In the genomic region with DNA sequence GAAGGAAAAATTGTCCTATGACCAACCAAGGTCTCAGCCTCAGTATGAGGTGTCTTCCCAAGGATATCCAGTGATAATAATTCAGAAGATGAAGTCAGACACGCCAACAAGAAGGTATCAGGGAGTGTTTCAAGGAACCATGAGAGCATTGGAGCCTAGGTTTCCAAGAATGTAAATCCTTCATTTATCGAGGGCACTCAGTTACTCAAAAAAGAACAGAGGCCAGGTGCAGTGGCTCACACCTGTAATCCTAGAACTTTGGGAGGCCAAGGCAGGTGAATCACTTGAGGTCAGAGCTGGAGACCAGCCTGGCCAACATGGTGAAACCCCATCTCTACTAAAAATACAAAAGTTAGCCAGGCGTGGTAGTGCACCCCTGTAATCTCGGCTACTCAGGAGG, we compare ENCODE assay signal across 35 cellular contexts.
"Had no signal": no experiment of that assay in that cellular context is flagged by ENCODE, and none has a peak within 500 bp of the region (broad histone marks: within the 10 kb centered on the region; RNA-seq: fewer than 3 reads in every experiment).

No MANE protein-coding gene starts in this region.

- H3K4me3 Mint-ChIP-seq: activated B cell treated with CpG ODN at 0.5 μM for 24 hours; activated CD4-positive, alpha-beta memory T cell treated with anti-CD3 and anti-CD28 coated beads for 36 hours; activated CD4-positive, alpha-beta T cell treated with anti-CD3 and anti-CD28 coated beads, Interleukin-2, amount 10 ng/mL, durations not matched to agents 24 days and 14 days; activated CD8-positive, alpha-beta T cell treated with anti-CD3 and anti-CD28 coated beads for 36 hours; activated naive CD4-positive, alpha-beta T cell treated with anti-CD3 and anti-CD28 coated beads for 36 hours; activated naive CD8-positive, alpha-beta T cell treated with anti-CD3 and anti-CD28 coated beads for 36 hours; activated T-helper 1 cell treated with anti-CD3 and anti-CD28 coated beads, Interleukin-12 subunit alpha, Interleukin-12 subunit beta, Interleukin-2, Interleukin-4 antibody, amounts not matched to agents 30 ng/mL and 10 ng/mL and 1 ng/mL, durations not matched to agents 14 hours and 24 hours and 36 hours; activated T-helper 17 cell treated with anti-CD3 and anti-CD28 coated beads, Interleukin-2, amount 50 U/mL, for 72 hours; brain; central memory CD8-positive, alpha-beta T cell; T-helper 1 cell treated with Interleukin-12 subunit alpha and Interleukin-12 subunit beta and Interleukin-4 antibody, amounts not matched to agents 30 μg/mL and 1 μg/mL, for 36 hours; T-helper 2 cell treated with Interferon-gamma antibody and Interleukin-4, amounts not matched to agents 5 μg/mL and 100 μg/mL, for 36 hours had no signal

- H3K36me3 ChIP-seq: adrenal gland, ascending aorta, cardiac muscle cell had no signal

- H3K27ac ChIP-seq: adrenal gland, ascending aorta, cardiac muscle cell, VCaP had no signal

- H3K4me1 ChIP-seq: adrenal gland, ascending aorta had no signal

- H3K9me3 ChIP-seq: ascending aorta had no signal

- ATAC-seq: activated CD8-positive, alpha-beta T cell treated with anti-CD3 and anti-CD28 coated beads for 36 hours; activated naive CD4-positive, alpha-beta T cell treated with anti-CD3 and anti-CD28 coated beads, Interleukin-2, amount 50 U/mL, for 72 hours; activated T-helper 17 cell treated with anti-CD3 and anti-CD28 coated beads, Interleukin-2, amount 50 U/mL, for 72 hours had no signal

- H3K27me3 ChIP-seq: adrenal gland, ascending aorta, cardiac muscle cell had no signal

- DNase-seq: activated B cell treated with CpG ODN at 0.5 μM for 24 hours; activated CD4-positive, alpha-beta memory T cell treated with anti-CD3 and anti-CD28 coated beads for 36 hours; activated CD4-positive, alpha-beta T cell treated with anti-CD3 and anti-CD28 coated beads for 4 hours; activated CD4-positive, alpha-beta T cell treated with anti-CD3 and anti-CD28 coated beads, Interleukin-2, amount 10 ng/mL, durations not matched to agents 24 days and 14 days; activated CD4-positive, alpha-beta T cell treated with anti-CD3 and anti-CD28 coated beads, Interleukin-2, amount 50 U/mL, for 1 hour; activated CD4-positive, alpha-beta T cell treated with anti-CD3 and anti-CD28 coated beads, Interleukin-2, amount 50 U/mL, for 4 hours; activated CD4-positive, CD25-positive, alpha-beta regulatory T cell treated with anti-CD3 and anti-CD28 coated beads, Interleukin-2, amount 50 U/mL, for 72 hours; activated CD8-positive, alpha-beta memory T cell treated with anti-CD3 and anti-CD28 coated beads, Interleukin-2, amount 50 U/mL, for 4 hours; activated CD8-positive, alpha-beta T cell treated with anti-CD3 and anti-CD28 coated beads for 36 hours; activated effector memory CD4-positive, alpha-beta T cell treated with anti-CD3 and anti-CD28 coated beads, Interleukin-2, amount 50 U/mL, for 16 hours; activated gamma-delta T cell treated with Interleukin-2 at 50 U/mL for 16 hours; activated naive CD4-positive, alpha-beta T cell; activated naive CD4-positive, alpha-beta T cell treated with anti-CD3 and anti-CD28 coated beads for 36 hours; activated naive CD4-positive, alpha-beta T cell treated with anti-CD3 and anti-CD28 coated beads, Interleukin-2, amount 50 U/mL, for 16 hours; activated naive CD8-positive, alpha-beta T cell treated with anti-CD3 and anti-CD28 coated beads for 36 hours; activated T-cell treated with anti-CD3 and anti-CD28 coated beads for 4 hours; activated T-cell treated with anti-CD3 and anti-CD28 coated beads, Interleukin-2, amount 50 U/mL, for 1 hour; activated T-cell treated with anti-CD3 and anti-CD28 coated beads, Interleukin-2, amount 50 U/mL, for 48 hours; adrenal gland; amniotic stem cell; caudate nucleus; cerebellar nuclear complex; T-helper 1 cell; T-helper 2 cell; T-helper 9 cell had no signal

- H3K9me3 Mint-ChIP-seq: activated B cell treated with CpG ODN at 0.5 μM for 24 hours; activated CD4-positive, alpha-beta memory T cell treated with anti-CD3 and anti-CD28 coated beads for 36 hours; activated CD4-positive, alpha-beta T cell treated with anti-CD3 and anti-CD28 coated beads, Interleukin-2, amount 10 ng/mL, durations not matched to agents 24 days and 14 days; activated CD8-positive, alpha-beta T cell treated with anti-CD3 and anti-CD28 coated beads for 36 hours; activated naive CD4-positive, alpha-beta T cell treated with anti-CD3 and anti-CD28 coated beads for 36 hours; activated naive CD4-positive, alpha-beta T cell treated with anti-CD3 and anti-CD28 coated beads, Interleukin-2, amount 50 U/mL, for 72 hours; activated naive CD8-positive, alpha-beta T cell treated with anti-CD3 and anti-CD28 coated beads for 36 hours; activated T-helper 1 cell treated with anti-CD3 and anti-CD28 coated beads, Interleukin-12 subunit alpha, Interleukin-12 subunit beta, Interleukin-2, Interleukin-4 antibody, amounts not matched to agents 30 ng/mL and 10 ng/mL and 1 ng/mL, durations not matched to agents 14 hours and 24 hours and 36 hours; activated T-helper 17 cell treated with anti-CD3 and anti-CD28 coated beads, Interleukin-2, amount 50 U/mL, for 72 hours; brain; central memory CD8-positive, alpha-beta T cell; T-helper 1 cell treated with Interleukin-12 subunit alpha and Interleukin-12 subunit beta and Interleukin-4 antibody, amounts not matched to agents 30 μg/mL and 1 μg/mL, for 36 hours; T-helper 2 cell treated with Interferon-gamma antibody and Interleukin-4, amounts not matched to agents 5 μg/mL and 100 μg/mL, for 36 hours had no signal

- H3K36me3 Mint-ChIP-seq: activated CD4-positive, alpha-beta memory T cell treated with anti-CD3 and anti-CD28 coated beads for 36 hours; activated naive CD4-positive, alpha-beta T cell treated with anti-CD3 and anti-CD28 coated beads, Interleukin-2, amount 50 U/mL, for 72 hours; activated naive CD8-positive, alpha-beta T cell treated with anti-CD3 and anti-CD28 coated beads for 36 hours; brain had no signal

- H3K27me3 Mint-ChIP-seq: activated CD4-positive, alpha-beta memory T cell treated with anti-CD3 and anti-CD28 coated beads for 36 hours; activated CD8-positive, alpha-beta T cell treated with anti-CD3 and anti-CD28 coated beads for 36 hours; central memory CD8-positive, alpha-beta T cell had no signal

- H3K4me3 ChIP-seq: adrenal gland, ascending aorta, cardiac muscle cell had no signal

- H3K4me1 Mint-ChIP-seq: activated B cell treated with CpG ODN at 0.5 μM for 24 hours; activated CD4-positive, alpha-beta T cell treated with anti-CD3 and anti-CD28 coated beads, Interleukin-2, amount 10 ng/mL, durations not matched to agents 24 days and 14 days; activated naive CD8-positive, alpha-beta T cell treated with anti-CD3 and anti-CD28 coated beads for 36 hours; activated T-helper 17 cell treated with anti-CD3 and anti-CD28 coated beads, Interleukin-2, amount 50 U/mL, for 72 hours; central memory CD8-positive, alpha-beta T cell had no signal
